19 cellular contexts compared by ENCODE assay signal in the genomic region with DNA sequence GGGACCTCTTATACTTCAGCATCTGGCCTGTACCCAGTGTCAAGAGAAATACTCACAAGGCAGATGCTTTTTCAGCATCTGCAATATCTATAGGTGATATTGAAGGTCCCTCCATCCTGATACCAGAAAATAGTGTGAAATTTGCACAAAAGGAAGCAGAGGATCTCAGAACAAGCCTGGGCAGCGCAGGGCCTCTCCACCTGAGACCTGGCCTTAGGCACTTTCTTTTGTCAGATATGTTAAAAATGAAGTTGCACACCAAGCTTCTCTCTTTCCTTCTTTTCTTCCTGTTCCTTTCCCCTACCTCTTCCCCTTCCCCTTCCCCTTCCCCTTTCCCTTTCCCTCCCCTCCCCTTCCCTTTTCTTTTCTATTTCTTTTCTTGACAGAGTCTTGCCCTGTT.
"Had no signal": no experiment of that assay in that cellular context is flagged by ENCODE, and none has a peak within 500 bp of the region (broad histone marks: within the 10 kb centered on the region; RNA-seq: fewer than 3 reads in every experiment).

No MANE protein-coding gene starts in this region.

- H3K27ac ChIP-seq: coronary artery, left ventricle myocardium inferior, tibial artery, uterus had no signal

- ATAC-seq: activated CD8-positive, alpha-beta memory T cell treated with anti-CD3 and anti-CD28 coated beads, Interleukin-2, amount 10 ng/mL, durations not matched to agents 7 days and 5 days; mucosa of descending colon; naive thymus-derived CD4-positive, alpha-beta T cell had no signal

- H3K27me3 ChIP-seq: body of pancreas, esophagus squamous epithelium, pancreas, tibial artery, uterus had no signal

- H3K4me1 ChIP-seq: left ventricle myocardium inferior, uterus had no signal

- H3K36me3 ChIP-seq: pancreas, uterus had no signal

- H3K4me3 ChIP-seq: body of pancreas, coronary artery, esophagus squamous epithelium, left ventricle myocardium inferior, mucosa of descending colon, pancreas, tibial artery, uterus had no signal

- H3K9me3 ChIP-seq: body of pancreas, esophagus squamous epithelium, left ventricle myocardium inferior, mucosa of descending colon, pancreas, tibial artery, uterus had no signal

- FAIRE-seq: pancreas had no signal

- DNase-seq: activated CD4-positive, CD25-positive, alpha-beta regulatory T cell; activated CD8-positive, alpha-beta memory T cell treated with anti-CD3 and anti-CD28 coated beads, Interleukin-2, amount 10 ng/mL, durations not matched to agents 7 days and 5 days; activated naive CD4-positive, alpha-beta T cell; activated T-cell treated with anti-CD3 and anti-CD28 coated beads, Interleukin-2, amount 50 U/mL, for 48 hours; amygdala; body of pancreas; caudate nucleus; esophagus squamous epithelium; glutamatergic neuron; hypothalamus; left ventricle myocardium inferior; mucosa of descending colon; naive thymus-derived CD4-positive, alpha-beta T cell; pancreas; stimulated activated CD4-positive, alpha-beta T cell treated with anti-CD3 and anti-CD28 coated beads, Interleukin-12 subunit alpha, Interleukin-12 subunit beta, amount 100 ng/mL, for 4 hours; stimulated activated CD4-positive, alpha-beta T cell treated with anti-CD3 and anti-CD28 coated beads, Interleukin-2, amount 100 ng/mL, for 24 hours; tibial artery; uterus had no signal
